In the genomic region with DNA sequence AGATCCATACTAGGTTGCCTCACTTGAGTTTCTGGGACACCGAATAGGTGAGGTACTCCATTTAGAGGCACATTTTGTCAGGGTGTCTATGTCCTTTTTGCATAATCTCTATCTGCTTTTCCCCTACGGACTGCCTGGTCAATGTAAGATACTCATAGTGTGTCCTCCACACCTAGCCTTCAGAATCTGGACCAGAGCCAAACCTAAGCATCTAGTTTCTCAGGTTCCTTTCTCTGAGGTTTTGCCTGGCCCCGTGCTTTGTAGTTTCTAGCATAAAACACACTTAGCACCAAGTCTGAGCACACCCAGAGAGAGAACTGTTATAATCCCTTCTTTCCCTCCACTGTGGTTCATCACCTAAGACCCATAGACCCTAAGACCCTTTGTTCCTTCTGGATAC, we compare ENCODE assay signal across 15 cellular contexts.
DNase-seq lines count a peak whose midpoint lies in the region; ATAC-seq and TF ChIP-seq lines count a peak whose summit lies in the region.
"Had no signal": no experiment of that assay in that cellular context is flagged by ENCODE, and none has a peak within 500 bp of the region (broad histone marks: within the 10 kb centered on the region; RNA-seq: fewer than 3 reads in every experiment).

No MANE protein-coding gene starts in this region.

- H3K4me3 Mint-ChIP-seq in mesothelial cell of epicardium (no peak overlapping the region), T-cell (no peak overlapping the region)
- H3K4me3 Mint-ChIP-seq: CD4-positive, CD25-positive, alpha-beta regulatory T cell had no signal

- H3K9me3 Mint-ChIP-seq in mesothelial cell of epicardium = no peaks in the 10 kb centered on the region
- no peaks in the 10 kb centered on the region for H3K9me3 Mint-ChIP-seq in T-cell
- H3K9me3 Mint-ChIP-seq: CD4-positive, CD25-positive, alpha-beta regulatory T cell had no signal

- H3K36me3 Mint-ChIP-seq in mesothelial cell of epicardium (no peaks in the 10 kb centered on the region), T-cell (peaks cover 13% of the 10 kb centered on the region)
- H3K36me3 Mint-ChIP-seq: CD4-positive, CD25-positive, alpha-beta regulatory T cell had no signal

- CTCF ChIA-PET in T-cell (lab: Charles Lee) = no interaction called here

- DNase-seq in NCI-H510A treated with DMSO at 0.1 percent for 48 hours (lab: John Stamatoyannopoulos, UW) (peak; percentile 41), NCI-H510A (lab: John Stamatoyannopoulos, UW) (no peak), mesothelial cell of epicardium (ENCODE audit: low spot score in 2 of 2, unreplicated experiment in 2 of 2) (no peak), kidney glomerular epithelial cell (lab: John Stamatoyannopoulos, UW) (no peak), NK-92 (lab: John Stamatoyannopoulos, UW; ENCODE audit: unreplicated experiment) (no peak), T-cell (no peak)
- DNase-seq: activated CD4-positive, CD25-positive, alpha-beta regulatory T cell; CD4-positive, CD25-positive, alpha-beta regulatory T cell; esophagus squamous epithelium; NCI-H1436 treated with DMSO at 0.1 percent for 48 hours; NCI-H526 treated with DMSO at 0.1 percent for 48 hours; right cardiac atrium; SW 1271 had no signal

- peak overlapping the region; percentile 43 for H3K27ac Mint-ChIP-seq in mesothelial cell of epicardium
- no peak overlapping the region for H3K27ac Mint-ChIP-seq in T-cell

- no peaks in the 10 kb centered on the region for H3K27me3 Mint-ChIP-seq in mesothelial cell of epicardium (ENCODE audit: low read depth)
- H3K27me3 Mint-ChIP-seq in T-cell = no peaks in the 10 kb centered on the region
- H3K27me3 Mint-ChIP-seq: CD4-positive, CD25-positive, alpha-beta regulatory T cell had no signal

- peak; percentile 69 for ATAC-seq in HG02623 (IDR thresholded peaks at IDR 0.05; ENCODE audit: unreplicated experiment)
- peak; percentile 78 for ATAC-seq in HG03460 (IDR thresholded peaks at IDR 0.05; ENCODE audit: unreplicated experiment)
- no peak for ATAC-seq in T-cell (replicated peaks in 1 of 4)
- ATAC-seq: right cardiac atrium had no signal

- no peak for TF ChIP-seq CTCF in mesothelial cell of epicardium (IDR thresholded peaks at IDR 0.05; ENCODE audit: unreplicated experiment)

- H3K4me1 Mint-ChIP-seq in mesothelial cell of epicardium (no peaks in the 10 kb centered on the region), T-cell (no peaks in the 10 kb centered on the region)

- POLR2A ChIA-PET in T-cell (lab: Charles Lee) = no interaction called here

Comparison
In these comparisons a context has a peak if more than half of its experiments do, and no peak if none do; other contexts are left out.
1. ATAC-seq: peak in HG02623 (single experiment) and HG03460 (single experiment); none in T-cell (0 of 4).